Comparison of ENCODE assay signal across 8 cellular contexts in genomic region chr7:90157331-90157730, GRCh38. TPM values are rescaled to one million over a fixed set of nuclear protein-coding genes. Genes with fewer than 3 reads are reported as not detected.
A peak's percentile ranks its signal among the peaks of the same experiment; 100 is the strongest.
DNase-seq lines count a peak whose midpoint lies in the region; ATAC-seq and TF ChIP-seq lines count a peak whose summit lies in the region.
"Not testable (repeated sequence)": the region's sequence is repeated elsewhere in the genome, so short reads cannot be mapped to it uniquely, and the experiment has no call there.
"Had no signal": no experiment of that assay in that cellular context is flagged by ENCODE, and none has a peak within 500 bp of the region (broad histone marks: within the 10 kb centered on the region; RNA-seq: fewer than 3 reads in every experiment).

No MANE protein-coding gene starts in this region.

- not testable (repeated sequence) for H4K91ac ChIP-seq in mesenchymal stem cell (ENCODE audit: low read length)

- H2AK5ac ChIP-seq in mesenchymal stem cell (ENCODE audit: low read length, severe bottlenecking), result not testable (repeated sequence)

- H3K9me3 ChIP-seq in RWPE2 (ENCODE audit: severe bottlenecking); mesenchymal stem cell (ENCODE audit: control insufficient read depth, low read length): not testable (repeated sequence)

- H3K14ac ChIP-seq in mesenchymal stem cell (ENCODE audit: low read length in 2 of 2), result not testable (repeated sequence)

- H2BK120ac ChIP-seq in mesenchymal stem cell (ENCODE audit: low read depth, low read length), result not testable (repeated sequence)

- peak overlapping the region; percentile 53 for H3K9ac ChIP-seq in mesenchymal stem cell (ENCODE audit: low read length)

- ATAC-seq in RWPE2 (ENCODE audit: low read depth), result not testable (repeated sequence)

- not testable (repeated sequence) for H3K36me3 ChIP-seq in RWPE2 (ENCODE audit: low read depth)
- H3K36me3 ChIP-seq in mesenchymal stem cell (ENCODE audit: control insufficient read depth in 1 of 2, insufficient read depth in 2 of 2, low read depth in 1 of 2, low read length in 2 of 2), result peaks cover 0 to 27% of the 10 kb centered on the region in 2 experiments

- H4K8ac ChIP-seq in mesenchymal stem cell (ENCODE audit: low read length), result not testable (repeated sequence)

- not testable (repeated sequence) for H3K4me3 ChIP-seq in AG10803 (ENCODE audit: low read length); RWPE2 (ENCODE audit: severe bottlenecking); cardiac fibroblast (replicated peaks in 1 of 2; ENCODE audit: low read depth in 2 of 2, low read length in 2 of 2); fibroblast of mammary gland (ENCODE audit: control insufficient read depth, low read depth, low read length)
- peak overlapping the region in 1 of 2 experiments; percentile 88 for H3K4me3 ChIP-seq in mesenchymal stem cell (ENCODE audit: insufficient read depth in 1 of 2, low read depth in 1 of 2, low read length in 2 of 2)

- H3K4me1 ChIP-seq in RWPE2 (ENCODE audit: insufficient read depth, poor library complexity, severe bottlenecking); mesenchymal stem cell (ENCODE audit: control insufficient read depth, insufficient read depth, low read depth, low read length): not testable (repeated sequence)

- not testable (repeated sequence) for H3K4me2 ChIP-seq in mesenchymal stem cell (ENCODE audit: low read length, poor library complexity, severe bottlenecking)

- 83% methylated on average over 1 of the region's 2 CpGs for WGBS in mesenchymal stem cell

- not testable (repeated sequence) for H2BK15ac ChIP-seq in mesenchymal stem cell (ENCODE audit: low read depth, poor library complexity, severe bottlenecking)

- H3K18ac ChIP-seq in mesenchymal stem cell (ENCODE audit: low read depth in 1 of 2, low read length in 2 of 2), result not testable (repeated sequence)

- H3K23ac ChIP-seq in mesenchymal stem cell (ENCODE audit: low read length in 2 of 2), result not testable (repeated sequence)

- H2BK5ac ChIP-seq in mesenchymal stem cell (ENCODE audit: low read depth, low read length, poor library complexity, severe bottlenecking), result not testable (repeated sequence)

- H2BK12ac ChIP-seq in mesenchymal stem cell (ENCODE audit: low read length in 2 of 2), result not testable (repeated sequence)

- H3K27me3 ChIP-seq in RWPE2 (ENCODE audit: insufficient read depth, poor library complexity, severe bottlenecking); mesenchymal stem cell (ENCODE audit: control insufficient read depth in 1 of 2, insufficient read depth in 1 of 2, low read length in 2 of 2): not testable (repeated sequence)

- TF ChIP-seq CTCF in AG10803 (conservative IDR thresholded peaks at IDR 0.05; ENCODE audit: low read length); RWPE2 (IDR thresholded peaks at IDR 0.05; ENCODE audit: poor library complexity, severe bottlenecking); cardiac fibroblast (IDR thresholded peaks at IDR 0.05; ENCODE audit: low read depth, low read length); fibroblast of mammary gland (conservative IDR thresholded peaks at IDR 0.05; ENCODE audit: control insufficient read depth, insufficient read depth, low read depth, low read length): not testable (repeated sequence)

- H3K79me1 ChIP-seq in mesenchymal stem cell (replicated peaks; ENCODE audit: low read length, poor library complexity, severe bottlenecking), result not testable (repeated sequence)

- not testable (repeated sequence) for H3K4ac ChIP-seq in mesenchymal stem cell (ENCODE audit: low read depth in 1 of 2, low read length in 2 of 2)

- not testable (repeated sequence) for H2AFZ ChIP-seq in mesenchymal stem cell (ENCODE audit: low read depth, low read length)

- peak overlapping the region; percentile 70 for H3K27ac ChIP-seq in RWPE2 (ENCODE audit: poor library complexity, severe bottlenecking)
- H3K27ac ChIP-seq in mesenchymal stem cell (ENCODE audit: low read length, poor library complexity, severe bottlenecking), result not testable (repeated sequence)

- DNase-seq in AG10803 (ENCODE audit: low read depth), result peak; percentile 86
- DNase-seq in GM04504 (ENCODE audit: low read depth), result peak; percentile 26
- peak; percentile 55 for DNase-seq in LHCN-M2 (ENCODE audit: low read depth)
- DNase-seq in RWPE2 (ENCODE audit: low spot score); mesenchymal stem cell: not testable (repeated sequence)
- peak; percentile 68 to 71 for DNase-seq in cardiac fibroblast (ENCODE audit: low read depth in 2 of 2)
- DNase-seq in fibroblast of mammary gland (ENCODE audit: low read depth), result peak; percentile 76

RNA-seq across cellular contexts. Expression of gene STEAP1, which starts 3.1 kb away (rescaled TPM):
- total RNA-seq in LHCN-M2 (2014; rRNA removed), result 33.7 and 41.3 TPM in 2 replicates
- polyA plus RNA-seq in LHCN-M2 (2012), result 4.9 TPM
- polyA plus RNA-seq in mesenchymal stem cell (2013, experiment 1 of 2), result not detected
- polyA plus RNA-seq in mesenchymal stem cell (2013, experiment 2 of 2), result 0.12 TPM
- total RNA-seq: CD4-positive, CD25-positive, alpha-beta regulatory T cell had no signal
- polyA plus RNA-seq: CD4-positive, CD25-positive, alpha-beta regulatory T cell had no signal

RNA-seq across cellular contexts. Expression of gene STEAP2, which starts 54.2 kb away (rescaled TPM):
- total RNA-seq in LHCN-M2 (2014; rRNA removed), result 11.4 and 23.9 TPM in 2 replicates
- 1.1 TPM for polyA plus RNA-seq in LHCN-M2 (2012)
- 0.04 TPM for polyA plus RNA-seq in mesenchymal stem cell (2013, experiment 1 of 2)
- polyA plus RNA-seq in mesenchymal stem cell (2013, experiment 2 of 2), result under 0.01 TPM
- total RNA-seq: CD4-positive, CD25-positive, alpha-beta regulatory T cell had no signal
- polyA plus RNA-seq: CD4-positive, CD25-positive, alpha-beta regulatory T cell had no signal
